In genomic region chr20:21133404-21133803, GRCh38 we compare ENCODE assay signal across 16 cellular contexts. TPM values are rescaled to one million over a fixed set of nuclear protein-coding genes. Genes with fewer than 3 reads are reported as not detected.
A peak's percentile ranks its signal among the peaks of the same experiment; 100 is the strongest.
DNase-seq lines count a peak whose midpoint lies in the region; ATAC-seq, FAIRE-seq and TF ChIP-seq lines count a peak whose summit lies in the region.
"Had no signal": no experiment of that assay in that cellular context is flagged by ENCODE, and none has a peak within 500 bp of the region (broad histone marks: within the 10 kb centered on the region; RNA-seq: fewer than 3 reads in every experiment).

No MANE protein-coding gene starts in this region.

- H2BK20ac ChIP-seq in H1 (ENCODE audit: low read length) = no peak overlapping the region

- H4K91ac ChIP-seq in H1 (replicated peaks; ENCODE audit: insufficient read length, low read length) = no peak overlapping the region

- H3K27me3 ChIP-seq in H1 (replicated peaks in 1 of 4; ENCODE audit: control insufficient read depth in 3 of 4, extremely low read depth in 1 of 4, insufficient read depth in 3 of 4, low read length in 3 of 4) (no peaks in the 10 kb centered on the region), psoas muscle (ENCODE audit: insufficient read depth in 3 of 3, low read length in 2 of 3) (no peaks in the 10 kb centered on the region), upper lobe of left lung (no peaks in the 10 kb centered on the region)
- H3K27me3 ChIP-seq: BLaER1 treated with 17β-estradiol and CSF1 and Interleukin-3, amounts not matched to agents 10 nM and 100 nM had no signal

- no peak overlapping the region for H3K14ac ChIP-seq in H1 (ENCODE audit: insufficient read length)

- H3K27ac ChIP-seq in H1 (ENCODE audit: low read depth, low read length) (no peak overlapping the region), psoas muscle (no peak overlapping the region), upper lobe of left lung (no peak overlapping the region)
- H3K27ac ChIP-seq: BLaER1 treated with 17β-estradiol and CSF1 and Interleukin-3, amounts not matched to agents 10 nM and 100 nM had no signal

- H3K36me3 ChIP-seq in H1 (ENCODE audit: control insufficient read depth in 2 of 4, insufficient read depth in 4 of 4, low read length in 3 of 4) (peaks cover 0 to 23% (median 0%) of the 10 kb centered on the region in 4 experiments; a peak in 2 of 8 replicates), psoas muscle (ENCODE audit: insufficient read depth in 1 of 2, low read depth in 1 of 2) (peaks cover 0 to 12% of the 10 kb centered on the region in 2 donors), upper lobe of left lung (peaks cover 0 to 25% (median 0%) of the 10 kb centered on the region in 4 donors)

- H3K9me3 Mint-ChIP-seq in stimulated activated naive CD8-positive, alpha-beta T cell treated with anti-CD3 and anti-CD28 coated beads, Interleukin-15, amount 100 ng/mL, for 72 hours = no peaks in the 10 kb centered on the region
- H3K9me3 Mint-ChIP-seq: CD8-positive, alpha-beta T cell had no signal

- peaks cover 8% of the 10 kb centered on the region; the same call in 1 of the 2 replicates for H3K79me1 ChIP-seq in H1 (ENCODE audit: low read depth, low read length)

- no peak overlapping the region for H3K4me2 ChIP-seq in H1 (ENCODE audit: insufficient read depth in 1 of 2, low read depth in 2 of 2, low read length in 2 of 2)
- H3K4me2 ChIP-seq: BLaER1 treated with 17β-estradiol and CSF1 and Interleukin-3, amounts not matched to agents 10 nM and 100 nM had no signal

- H3K4ac ChIP-seq in H1 (replicated peaks; ENCODE audit: insufficient read length, low read depth, low read length) = no peak overlapping the region

- H4K20me1 ChIP-seq in H1 (replicated peaks in 1 of 2; ENCODE audit: control insufficient read depth in 1 of 2, insufficient read depth in 2 of 2, low read length in 2 of 2) = no peaks in the 10 kb centered on the region
- H4K20me1 ChIP-seq: BLaER1 treated with 17β-estradiol and CSF1 and Interleukin-3, amounts not matched to agents 10 nM and 100 nM had no signal

- H2BK15ac ChIP-seq in H1 (ENCODE audit: low read length) = no peak overlapping the region

- H3K4me3 ChIP-seq in H1 (ENCODE audit: extremely low read depth in 1 of 4, insufficient read depth in 2 of 4, low read depth in 3 of 4, low read length in 4 of 4) (no peak overlapping the region), psoas muscle (no peak overlapping the region), upper lobe of left lung (no peak overlapping the region)
- H3K4me3 ChIP-seq: BLaER1 treated with 17β-estradiol and CSF1 and Interleukin-3, amounts not matched to agents 10 nM and 100 nM had no signal

- no peaks in the 10 kb centered on the region for H3K23me2 ChIP-seq in H1 (ENCODE audit: low read depth, low read length)

- H2AFZ ChIP-seq in H1 (ENCODE audit: low read length) = no peak overlapping the region

- H2BK120ac ChIP-seq in H1 (replicated peaks; ENCODE audit: low read depth, low read length) = no peak overlapping the region

- H4K8ac ChIP-seq in H1 (ENCODE audit: extremely low read depth, insufficient read depth, low read length) = no peak overlapping the region

- 0 out of 2 replicates have a peak overlapping the region, but pooled peaks have one; percentile 30 for H2BK5ac ChIP-seq in H1 (ENCODE audit: low read depth, low read length)

- no peak overlapping the region for H3K18ac ChIP-seq in H1 (ENCODE audit: extremely low read depth, low read length)

- H4K5ac ChIP-seq in H1 (ENCODE audit: insufficient read length, low read depth, low read length) = no peak overlapping the region

- FAIRE-seq in H1 (lab: Jason Lieb, UNC) = no peak

- no peak overlapping the region for H2AK5ac ChIP-seq in H1 (ENCODE audit: low read depth, low read length)

- no peak for ATAC-seq in stimulated activated naive CD8-positive, alpha-beta T cell treated with anti-CD3 and anti-CD28 coated beads, Interleukin-15, amount 100 ng/mL, for 72 hours
- ATAC-seq in stimulated activated naive CD8-positive, alpha-beta T cell treated with anti-CD3 and anti-CD28 coated beads, Interleukin-15, Interleukin-2, amounts not matched to agents 100 U/mL and 50 U/mL, for 24 hours = no peak
- ATAC-seq in psoas muscle (peak in 3 of 4 donors; percentile 43 to 62 (median 60)), HG03139 (IDR thresholded peaks at IDR 0.05; ENCODE audit: unreplicated experiment) (no peak), upper lobe of left lung (ENCODE audit: low FRiP score in 2 of 2) (no peak)

- 84% methylated on average over 4 of the region's 4 CpGs; no CpG with 5 or more reads in 1 of the 2 experiments for WGBS in H1 (ENCODE audit: extremely low coverage in 1 of 2, insufficient coverage in 1 of 2, insufficient read length in 1 of 2, insufficient replicate concordance in 2 of 2, low coverage in 1 of 2, low lambda C conversion rate in 2 of 2, missing lambda C conversion rate in 1 of 2), 2 experiments
- WGBS in psoas muscle, 3 donors = 33 to 56% (median 44%) methylated on average over 4 of the region's 4 CpGs
- WGBS in upper lobe of left lung, 2 donors = 82 to 89% methylated on average over 4 of the region's 4 CpGs

- intact Hi-C loops in psoas muscle (cut with DNase I) = no loop called here

- no peak for DNase-seq in stimulated activated naive CD8-positive, alpha-beta T cell treated with anti-CD3 and anti-CD28 coated beads, Interleukin-15, amount 100 ng/mL, for 72 hours
- DNase-seq in stimulated activated naive CD8-positive, alpha-beta T cell treated with anti-CD3 and anti-CD28 coated beads, Interleukin-15, Interleukin-2, amounts not matched to agents 100 U/mL and 50 U/mL, for 24 hours = no peak
- no peak for DNase-seq in H1 (ENCODE audit: low read depth in 1 of 2, low spot score in 2 of 2)
- no peak for DNase-seq in psoas muscle
- no peak for DNase-seq in UCSD-AML1 (lab: John Stamatoyannopoulos, UW; ENCODE audit: unreplicated experiment)
- no peak for DNase-seq in upper lobe of left lung
- DNase-seq: Calu3; CD8-positive, alpha-beta T cell; DMS79 treated with DMSO at 0.1 percent for 48 hours; GF-D8; HCEC 1CT had no signal

- no peak overlapping the region for H3K9ac ChIP-seq in H1 (replicated peaks in 1 of 4; ENCODE audit: extremely low read depth in 1 of 4, low read depth in 3 of 4, low read length in 3 of 4)
- H3K9ac ChIP-seq: BLaER1 treated with 17β-estradiol and CSF1 and Interleukin-3, amounts not matched to agents 10 nM and 100 nM had no signal

- H2BK12ac ChIP-seq in H1 (ENCODE audit: low read depth, low read length) = no peak overlapping the region

- TF ChIP-seq RAD21 in H1 (IDR thresholded peaks at IDR 0.05 in 1 of 2, conservative IDR thresholded peaks at IDR 0.05 in 1 of 2; ENCODE audit: low read depth in 2 of 2, low read length in 2 of 2) = no peak

- peaks cover 0 to 10% (median 6%) of the 10 kb centered on the region in 4 experiments; a peak in 3 of 7 replicates for H3K4me1 ChIP-seq in H1 (replicated peaks in 1 of 4; ENCODE audit: control insufficient read depth in 3 of 4, insufficient read depth in 4 of 4, low read length in 3 of 4)
- peaks cover 16% of the 10 kb centered on the region for H3K4me1 ChIP-seq in psoas muscle
- no peaks in the 10 kb centered on the region for H3K4me1 ChIP-seq in upper lobe of left lung
- H3K4me1 ChIP-seq: BLaER1 treated with 17β-estradiol and CSF1 and Interleukin-3, amounts not matched to agents 10 nM and 100 nM had no signal

- H3K79me2 ChIP-seq in H1 (ENCODE audit: control insufficient read depth in 1 of 2, insufficient read depth in 2 of 2, low read length in 2 of 2) = peaks cover 0 to 16% of the 10 kb centered on the region in 2 experiments; a peak in 2 of 4 replicates

- peak overlapping the region; percentile 33 to 59 for H3K27ac Mint-ChIP-seq in stimulated activated naive CD8-positive, alpha-beta T cell treated with anti-CD3 and anti-CD28 coated beads, Interleukin-15, amount 100 ng/mL, for 72 hours
- H3K27ac Mint-ChIP-seq: B cell; CD8-positive, alpha-beta T cell had no signal

- POLR2A ChIA-PET in H1 (lab: Charles Lee; ENCODE audit: partially characterized antibody) = interaction anchor here (0.8 to 1.3 kb wide), 3 partner anchors 9 to 170 kb away, joined by 3 to 4 read pairs (median 3); partner anchors contain the start of gene XRN2

- peaks cover 5% of the 10 kb centered on the region for H3K4me1 Mint-ChIP-seq in stimulated activated naive CD8-positive, alpha-beta T cell treated with anti-CD3 and anti-CD28 coated beads, Interleukin-15, amount 100 ng/mL, for 72 hours
- H3K4me1 Mint-ChIP-seq: B cell had no signal

- no peak for TF ChIP-seq POLR2A in H1 (IDR thresholded peaks at IDR 0.05; ENCODE audit: control extremely low read depth in 1 of 2, low read depth in 2 of 2, low read length in 2 of 2)
- no peak for TF ChIP-seq POLR2A in upper lobe of left lung (IDR thresholded peaks at IDR 0.05)

- H3K9me3 ChIP-seq in H1 (ENCODE audit: insufficient read depth in 2 of 2, low read depth in 1 of 2, low read length in 1 of 2) = no peaks in the 10 kb centered on the region
- H3K9me3 ChIP-seq in psoas muscle = no peaks in the 10 kb centered on the region
- H3K9me3 ChIP-seq in upper lobe of left lung = no peaks in the 10 kb centered on the region
- H3K9me3 ChIP-seq: BLaER1 treated with 17β-estradiol and CSF1 and Interleukin-3, amounts not matched to agents 10 nM and 100 nM had no signal

- no peak overlapping the region for H3K23ac ChIP-seq in H1 (ENCODE audit: insufficient read length)

- H3K4me3 Mint-ChIP-seq in stimulated activated naive CD8-positive, alpha-beta T cell treated with anti-CD3 and anti-CD28 coated beads, Interleukin-15, amount 100 ng/mL, for 72 hours = no peak overlapping the region
- H3K4me3 Mint-ChIP-seq: B cell; CD8-positive, alpha-beta T cell had no signal

- CTCF ChIA-PET in H1 (lab: Charles Lee; ENCODE audit: partially characterized antibody) = interaction anchor here (1.2 to 2.5 kb wide), 3 partner anchors 85 to 268 kb away, joined by 4 to 13 read pairs (median 6); no protein-coding TSS in a partner anchor

- TF ChIP-seq CTCF in H1 (IDR thresholded peaks at IDR 0.05; ENCODE audit: control extremely low read depth in 1 of 3, insufficient read depth in 1 of 3, low read depth in 1 of 3, low read length in 3 of 3) (no peak), psoas muscle (IDR thresholded peaks at IDR 0.05) (no peak), upper lobe of left lung (IDR thresholded peaks at IDR 0.05) (no peak)

- H3K56ac ChIP-seq in H1 (replicated peaks; ENCODE audit: insufficient read length, low read depth, low read length) = no peak overlapping the region

- no peaks in the 10 kb centered on the region for H3K27me3 Mint-ChIP-seq in stimulated activated naive CD8-positive, alpha-beta T cell treated with anti-CD3 and anti-CD28 coated beads, Interleukin-15, amount 100 ng/mL, for 72 hours
- H3K27me3 Mint-ChIP-seq: B cell had no signal

- no peak for TF ChIP-seq EP300 in H1 (IDR thresholded peaks at IDR 0.05; ENCODE audit: borderline replicate concordance in 1 of 2, low read depth in 2 of 2, low read length in 2 of 2)
- no peak for TF ChIP-seq EP300 in upper lobe of left lung (IDR thresholded peaks at IDR 0.05)

RNA-seq across cellular contexts. Expression of gene KIZ, which starts 7.5 kb away (rescaled TPM):
- total RNA-seq in H1 (2021; fragmentation: NEBNext Ultra II Directional; extraction: Animal tissue kit (Norgen Biotek cat#: 25700)) = 47.9 and 51.7 TPM in 2 replicates
- 12.7 and 13.0 TPM in 2 replicates for polyA plus RNA-seq in H1 (2011; rRNA removed)
- polyA plus RNA-seq in H1 (2011; cell fraction: cytosol; rRNA removed) = 26.3 TPM
- 36.0 TPM for polyA plus RNA-seq in H1 (2011; cell fraction: nucleus; rRNA removed)
- 20.3 to 41.2 TPM (median 27.0 TPM) in 4 replicates for polyA plus RNA-seq in H1 (2012, experiment 1 of 2)
- polyA plus RNA-seq in H1 (2012, experiment 2 of 2) = 2.5 TPM
- 47.2 TPM for polyA plus RNA-seq in H1 (2013, experiment 1 of 2)
- 45.8 TPM for polyA plus RNA-seq in H1 (2013, experiment 2 of 2)
- polyA minus RNA-seq in H1 (2011; rRNA and poly(A)+ RNA removed) = 16.4 and 25.0 TPM in 2 replicates
- polyA minus RNA-seq in H1 (2011; cell fraction: cytosol; rRNA and poly(A)+ RNA removed) = 21.0 TPM
- polyA minus RNA-seq in H1 (2011; cell fraction: nucleus; rRNA and poly(A)+ RNA removed) = 30.8 TPM
- total RNA-seq in psoas muscle = 10 to 100 TPM; 18.6 to 26.2 (median 22.7) TPM
- polyA plus RNA-seq in psoas muscle = 10 to 100 TPM in 2 of 3 donors, 1 to 10 TPM in 1; 4.6 to 17.1 (median 12.9) TPM
- 10 to 100 TPM in 5 of 6 donors, 1 to 10 TPM in 1; 7.9 to 29.3 (median 15.2) TPM for total RNA-seq in upper lobe of left lung

RNA-seq across cellular contexts. Expression of gene LINC00237, which starts 27.2 kb away (rescaled TPM):
- total RNA-seq in H1 (2021; fragmentation: NEBNext Ultra II Directional; extraction: Animal tissue kit (Norgen Biotek cat#: 25700)) = 0.28 and 0.69 TPM in 2 replicates
- polyA plus RNA-seq in H1 (2011; rRNA removed) = 0.22 and 1.4 TPM in 2 replicates
- 3.6 TPM for polyA plus RNA-seq in H1 (2011; cell fraction: cytosol; rRNA removed)
- polyA plus RNA-seq in H1 (2011; cell fraction: nucleus; rRNA removed) = 0.74 TPM
- 0.24 to 1.4 TPM (median 0.40 TPM) in 4 replicates for polyA plus RNA-seq in H1 (2012, experiment 1 of 2)
- not detected for polyA plus RNA-seq in H1 (2012, experiment 2 of 2)
- polyA plus RNA-seq in H1 (2013, experiment 1 of 2) = 0.28 TPM
- polyA plus RNA-seq in H1 (2013, experiment 2 of 2) = 0.55 TPM
- 0.29 and 0.66 TPM in 2 replicates for polyA minus RNA-seq in H1 (2011; rRNA and poly(A)+ RNA removed)
- polyA minus RNA-seq in H1 (2011; cell fraction: cytosol; rRNA and poly(A)+ RNA removed) = not detected
- not detected for polyA minus RNA-seq in H1 (2011; cell fraction: nucleus; rRNA and poly(A)+ RNA removed)
- not detected for total RNA-seq in psoas muscle
- polyA plus RNA-seq in psoas muscle = not detected
- total RNA-seq in upper lobe of left lung = not detected
- total RNA-seq: A172; B cell; Calu3; CD8-positive, alpha-beta T cell; H4 had no signal

Comparison
In these comparisons a context has a peak if more than half of its experiments do, and no peak if none do; other contexts are left out.
1. ATAC-seq: peak in psoas muscle (3 of 4); none in stimulated activated naive CD8-positive, alpha-beta T cell treated with anti-CD3 and anti-CD28 coated beads, Interleukin-15, amount 100 ng/mL, for 72 hours (single experiment), stimulated activated naive CD8-positive, alpha-beta T cell treated with anti-CD3 and anti-CD28 coated beads, Interleukin-15, Interleukin-2, amounts not matched to agents 100 U/mL and 50 U/mL, for 24 hours (single experiment), HG03139 (single experiment) and upper lobe of left lung (0 of 2).